Comparison of ENCODE assay signal across 8 cellular contexts in the genomic region with DNA sequence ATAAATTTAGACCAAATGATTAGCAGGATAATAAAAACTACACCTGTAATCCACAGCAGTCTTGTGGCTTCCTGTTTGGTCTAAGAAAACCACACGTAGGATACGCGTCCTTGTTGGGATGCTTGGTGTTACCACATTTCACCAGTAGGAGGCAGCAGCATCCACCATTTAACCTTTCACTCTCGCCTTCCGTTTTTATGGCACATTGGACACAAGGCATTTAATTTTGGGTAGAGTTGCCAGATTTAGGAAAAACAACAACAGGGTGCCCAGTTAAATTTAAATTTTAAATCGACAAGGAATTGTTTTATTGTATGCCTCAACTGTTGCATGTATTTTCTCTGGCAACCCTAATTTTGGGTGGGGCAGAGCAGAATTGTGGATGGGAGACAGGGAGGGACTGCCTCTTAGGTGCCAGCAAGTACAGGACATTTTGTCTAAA. TPM values are rescaled to one million over a fixed set of nuclear protein-coding genes. Genes with fewer than 3 reads are reported as not detected.
DNase-seq lines count a peak whose midpoint lies in the region; ATAC-seq, FAIRE-seq and TF ChIP-seq lines count a peak whose summit lies in the region.

No MANE protein-coding gene starts in this region.

- under 1% methylated on average over 6 of the region's 6 CpGs for WGBS in smooth muscle cell (ENCODE audit: low lambda C conversion rate)

- H3K27ac ChIP-seq in HEK293 (ENCODE audit: extremely low read depth, low read depth, low read length) (no peak overlapping the region), astrocyte (ENCODE audit: low read depth, low read length) (no peak overlapping the region), smooth muscle cell (ENCODE audit: low read depth) (no peak overlapping the region)

- H3K4me3 ChIP-seq in HEK293 (ENCODE audit: low read depth, low read length) (no peak overlapping the region), astrocyte (ENCODE audit: insufficient read depth, low read depth, low read length) (no peak overlapping the region), smooth muscle cell (no peak overlapping the region)

- peaks cover 7% of the 10 kb centered on the region for H3K27me3 Mint-ChIP-seq in astrocyte (ENCODE audit: low read depth, unreplicated experiment)

- POLR2A ChIA-PET in HEK293 (lab: Yijun Ruan, JAX), result no interaction called here

- H3K9me3 ChIP-seq in HEK293 (ENCODE audit: control insufficient read depth, insufficient read depth, low read depth, low read length) (no peaks in the 10 kb centered on the region), astrocyte (ENCODE audit: insufficient read depth, low read depth, low read length) (no peaks in the 10 kb centered on the region), smooth muscle cell (replicated peaks; ENCODE audit: low read depth) (no peaks in the 10 kb centered on the region)

- no peak overlapping the region for H3K27ac Mint-ChIP-seq in astrocyte (ENCODE audit: unreplicated experiment)

- H3K4me3 Mint-ChIP-seq in astrocyte (ENCODE audit: unreplicated experiment), result no peak overlapping the region

- no peaks in the 10 kb centered on the region for H3K36me3 Mint-ChIP-seq in astrocyte (ENCODE audit: low read depth, unreplicated experiment)

- H3K4me1 Mint-ChIP-seq in astrocyte (ENCODE audit: low read depth, unreplicated experiment), result no peaks in the 10 kb centered on the region

- no peaks in the 10 kb centered on the region for H3K9me3 Mint-ChIP-seq in astrocyte (ENCODE audit: unreplicated experiment)

- H3F3A ChIP-seq in smooth muscle cell (ENCODE audit: low read depth), result no peaks in the 10 kb centered on the region

- H3K4me2 ChIP-seq in astrocyte (ENCODE audit: low read length) (no peak overlapping the region), smooth muscle cell (no peak overlapping the region)

- H2AFZ ChIP-seq in astrocyte (ENCODE audit: low read depth, low read length) (no peak overlapping the region), smooth muscle cell (ENCODE audit: low read depth) (no peak overlapping the region)

- H3K4me1 ChIP-seq in HEK293 (ENCODE audit: control insufficient read depth, insufficient read depth, low read length) (no peaks in the 10 kb centered on the region), astrocyte (ENCODE audit: insufficient read depth, low read length) (no peaks in the 10 kb centered on the region), smooth muscle cell (ENCODE audit: low read depth) (no peaks in the 10 kb centered on the region)

- DNase-seq in EL, result peak; percentile 72
- DNase-seq in NCI-H128 (lab: John Stamatoyannopoulos, UW; ENCODE audit: unreplicated experiment), result peak; percentile 41
- DNase-seq in T-helper 2 cell, result peak in 4 of 5 experiments; percentile 30 to 64 (median 41)
- peak; percentile 46 for DNase-seq in astrocyte (ENCODE audit: low read depth)
- DNase-seq in hippocampal formation (lab: John Stamatoyannopoulos, UW), result peak; percentile 66 to 68
- no peak for DNase-seq in smooth muscle cell (lab: John Stamatoyannopoulos, UW; ENCODE audit: unreplicated experiment)

- H3K27me3 ChIP-seq in astrocyte (ENCODE audit: insufficient read depth, low read length), result no peaks in the 10 kb centered on the region
- peaks cover 4% of the 10 kb centered on the region for H3K27me3 ChIP-seq in smooth muscle cell (ENCODE audit: low read depth)

- H3K9ac ChIP-seq in astrocyte (ENCODE audit: low read length) (no peak overlapping the region), smooth muscle cell (ENCODE audit: low read depth) (no peak overlapping the region)

- H4K20me1 ChIP-seq in astrocyte (ENCODE audit: insufficient read depth, low read length) (no peaks in the 10 kb centered on the region), smooth muscle cell (ENCODE audit: low read depth) (no peaks in the 10 kb centered on the region)

- no peaks in the 10 kb centered on the region for H3K79me2 ChIP-seq in astrocyte (ENCODE audit: insufficient read depth, low read length)
- no peaks in the 10 kb centered on the region for H3K79me2 ChIP-seq in smooth muscle cell (ENCODE audit: low read depth)

- TF ChIP-seq CTCF in HEK293 (tag by site-specific recombination; IDR thresholded peaks at IDR 0.05) (no peak), astrocyte (IDR thresholded peaks at IDR 0.05; ENCODE audit: insufficient read depth, low read depth, low read length) (peak; percentile 97), smooth muscle cell (IDR thresholded peaks at IDR 0.05; ENCODE audit: borderline replicate concordance, insufficient read depth, poor library complexity, severe bottlenecking) (peak; percentile 87)

- H3K36me3 ChIP-seq in HEK293 (ENCODE audit: control insufficient read depth in 2 of 2, insufficient read depth in 1 of 2, low read length in 2 of 2) (no peaks in the 10 kb centered on the region), astrocyte (ENCODE audit: insufficient read depth, low read length) (no peaks in the 10 kb centered on the region), smooth muscle cell (ENCODE audit: low read depth) (no peaks in the 10 kb centered on the region)

- ATAC-seq in GM18861 (IDR thresholded peaks at IDR 0.05; ENCODE audit: unreplicated experiment), result no peak

- FAIRE-seq in astrocyte (lab: Jason Lieb, UNC), result no peak

- CTCF ChIA-PET in HEK293 (lab: Yijun Ruan, JAX), result interaction anchor here (0.6 to 2.3 kb wide), 9 partner anchors 11 to 190 kb away, joined by 3 to 9 read pairs (median 3); a partner anchor contains a TSS

TF ChIP-seq in HEK293, 187 proteins besides CTCF, POLR2A, EP300 and RAD21:
- peak; percentile 93 for TF ChIP-seq ZNF654 (tag by site-specific recombination; IDR thresholded peaks at IDR 0.05; ENCODE audit: low read depth)
- TF ChIP-seq SCRT2 (tag by site-specific recombination; IDR thresholded peaks at IDR 0.05), result peak; percentile 65
- TF ChIP-seq IKZF3 (tag by site-specific recombination; IDR thresholded peaks at IDR 0.05), result 0 out of 2 replicates have a peak, but pooled peaks have one; percentile 22
- 0 out of 2 replicates have a peak, but pooled peaks have one; percentile 26 for TF ChIP-seq ZNF660 (tag by site-specific recombination; IDR thresholded peaks at IDR 0.05)
- no peak for TF ChIP-seq ZNF624 (tag by site-specific recombination; IDR thresholded peaks at IDR 0.05)
- TF ChIP-seq ZSCAN30 (tag by site-specific recombination; IDR thresholded peaks at IDR 0.05), result peak; percentile 53; the same call in 1 of the 2 replicates
- 0 out of 2 replicates have a peak, but pooled peaks have one; percentile 17 for TF ChIP-seq ZFP37 (tag by site-specific recombination; IDR thresholded peaks at IDR 0.05)
- TF ChIP-seq ZNF37A (tag by site-specific recombination; IDR thresholded peaks at IDR 0.05), result no peak
- TF ChIP-seq ZEB2 (tag by site-specific recombination; IDR thresholded peaks at IDR 0.05), result peak; percentile 14; the same call in 1 of the 2 replicates
- TF ChIP-seq SCRT1 (tag by site-specific recombination; IDR thresholded peaks at IDR 0.05; ENCODE audit: borderline replicate concordance), result peak; percentile 29; the same call in 1 of the 2 replicates
- TF ChIP-seq, protein P1, sequence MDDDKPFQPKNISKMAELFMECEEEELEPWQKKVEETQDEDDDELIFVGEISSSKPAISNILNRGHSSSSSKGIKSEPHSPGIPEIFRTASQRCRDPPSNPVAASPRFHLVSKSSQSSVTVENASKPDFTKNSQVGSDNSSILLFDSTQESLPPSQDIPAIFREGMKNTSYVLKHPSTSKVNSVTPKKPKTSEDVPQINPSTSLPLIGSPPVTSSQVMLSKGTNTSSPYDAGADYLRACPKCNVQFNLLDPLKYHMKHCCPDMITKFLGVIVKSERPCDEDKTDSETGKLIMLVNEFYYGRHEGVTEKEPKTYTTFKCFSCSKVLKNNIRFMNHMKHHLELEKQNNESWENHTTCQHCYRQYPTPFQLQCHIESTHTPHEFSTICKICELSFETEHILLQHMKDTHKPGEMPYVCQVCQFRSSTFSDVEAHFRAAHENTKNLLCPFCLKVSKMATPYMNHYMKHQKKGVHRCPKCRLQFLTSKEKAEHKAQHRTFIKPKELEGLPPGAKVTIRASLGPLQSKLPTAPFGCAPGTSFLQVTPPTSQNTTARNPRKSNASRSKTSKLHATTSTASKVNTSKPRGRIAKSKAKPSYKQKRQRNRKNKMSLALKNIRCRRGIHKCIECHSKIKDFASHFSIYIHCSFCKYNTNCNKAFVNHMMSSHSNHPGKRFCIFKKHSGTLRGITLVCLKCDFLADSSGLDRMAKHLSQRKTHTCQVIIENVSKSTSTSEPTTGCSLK (tag by site-specific recombination; IDR thresholded peaks at IDR 0.05), result no peak
- TF ChIP-seq ZNF140 (tag by site-specific recombination; IDR thresholded peaks at IDR 0.05), result peak; percentile 69; the same call in 1 of the 2 replicates

RNA-seq across cellular contexts. Expression of a gene that starts 6.3 kb away (rescaled TPM):
- total RNA-seq in astrocyte (0.16 TPM in 1 of 2 replicates, not detected in the other), smooth muscle cell (not detected in 2 replicates)
- not detected in 2 replicates for polyA plus RNA-seq in smooth muscle cell

RNA-seq across cellular contexts. Expression of a gene that starts 47.9 kb away (rescaled TPM):
- total RNA-seq in astrocyte, result not detected in 2 replicates
- total RNA-seq in smooth muscle cell, result not detected in 2 replicates
- not detected in 2 replicates for polyA plus RNA-seq in smooth muscle cell

RNA-seq across cellular contexts. Expression of a gene that starts 50.8 kb away (rescaled TPM):
- total RNA-seq in astrocyte, result 1.0 and 1.3 TPM in 2 replicates
- total RNA-seq in smooth muscle cell, result 1.8 and 2.4 TPM in 2 replicates
- 1.8 and 2.5 TPM in 2 replicates for polyA plus RNA-seq in smooth muscle cell

RNA-seq across cellular contexts. Expression of a gene that starts 50.8 kb away (rescaled TPM):
- total RNA-seq in astrocyte (not detected in 2 replicates), smooth muscle cell (0.18 TPM in 1 of 2 replicates, not detected in the other)
- polyA plus RNA-seq in smooth muscle cell, result not detected in 2 replicates
